ENCODE assay signal across 22 cellular contexts in genomic region chr19:16520074-16520973, GRCh38. TPM values are rescaled to one million over a fixed set of nuclear protein-coding genes. Genes with fewer than 3 reads are reported as not detected.
"Had no signal": no experiment of that assay in that cellular context is flagged by ENCODE, and none has a peak within 500 bp of the region (broad histone marks: within the 10 kb centered on the region; RNA-seq: fewer than 3 reads in every experiment).

No MANE protein-coding gene starts in this region.

- H3K9me3 ChIP-seq: adrenal gland, heart left ventricle, mucosa of descending colon, psoas muscle, sigmoid colon, transverse colon had no signal

- H3K4me1 ChIP-seq: adrenal gland, heart left ventricle, psoas muscle, sigmoid colon, transverse colon had no signal

- DNase-seq: activated CD4-positive, alpha-beta T cell treated with anti-CD3 and anti-CD28 coated beads for 4 hours; activated CD8-positive, alpha-beta T cell treated with anti-CD3 and anti-CD28 coated beads, Interleukin-2, amount 10 ng/mL, durations not matched to agents 7 days and 5 days; activated naive CD4-positive, alpha-beta T cell treated with anti-CD3 and anti-CD28 coated beads, Interleukin-2, amount 50 U/mL, for 16 hours; central memory CD4-positive, alpha-beta T cell; effector CD4-positive, alpha-beta T cell; heart left ventricle; mammary epithelial cell; mucosa of descending colon; naive thymus-derived CD8-positive, alpha-beta T cell; psoas muscle; sigmoid colon; stimulated activated CD4-positive, alpha-beta T cell treated with anti-CD3 and anti-CD28 coated beads, Interleukin-2, amount 100 ng/mL, for 24 hours; stimulated activated naive CD4-positive, alpha-beta T cell; substantia nigra; SW 1271; transverse colon had no signal

- H3K27ac ChIP-seq: coronary artery, heart left ventricle, psoas muscle, sigmoid colon, transverse colon had no signal

- FAIRE-seq: frontal cortex had no signal

- H3K27me3 ChIP-seq: adrenal gland, heart left ventricle, sigmoid colon, transverse colon had no signal

- ATAC-seq: activated CD8-positive, alpha-beta T cell treated with anti-CD3 and anti-CD28 coated beads, Interleukin-2, amount 10 ng/mL, durations not matched to agents 7 days and 5 days; activated T-helper 17 cell treated with anti-CD3 and anti-CD28 coated beads, Interleukin-2, amount 50 U/mL, for 72 hours; mucosa of descending colon; naive thymus-derived CD8-positive, alpha-beta T cell had no signal

- H3K4me3 ChIP-seq: adrenal gland, coronary artery, heart left ventricle, mucosa of descending colon, psoas muscle, sigmoid colon, transverse colon had no signal

RNA-seq across cellular contexts. Expression of gene CALR3, which starts 24.4 kb away (rescaled TPM):
- total RNA-seq: activated CD8-positive, alpha-beta T cell treated with anti-CD3 and anti-CD28 coated beads, Interleukin-2, amount 10 ng/mL, durations not matched to agents 7 days and 5 days; activated T-helper 17 cell treated with anti-CD3 and anti-CD28 coated beads, Interleukin-2, amount 50 U/mL, for 72 hours; fibroblast of lung; frontal cortex; heart left ventricle; mammary epithelial cell; mucosa of descending colon; naive thymus-derived CD8-positive, alpha-beta T cell; omental fat pad; sigmoid colon; transverse colon had no signal
- polyA plus RNA-seq: fibroblast of lung; heart left ventricle; mammary epithelial cell; naive thymus-derived CD8-positive, alpha-beta T cell; sigmoid colon had no signal
